In the genomic region with DNA sequence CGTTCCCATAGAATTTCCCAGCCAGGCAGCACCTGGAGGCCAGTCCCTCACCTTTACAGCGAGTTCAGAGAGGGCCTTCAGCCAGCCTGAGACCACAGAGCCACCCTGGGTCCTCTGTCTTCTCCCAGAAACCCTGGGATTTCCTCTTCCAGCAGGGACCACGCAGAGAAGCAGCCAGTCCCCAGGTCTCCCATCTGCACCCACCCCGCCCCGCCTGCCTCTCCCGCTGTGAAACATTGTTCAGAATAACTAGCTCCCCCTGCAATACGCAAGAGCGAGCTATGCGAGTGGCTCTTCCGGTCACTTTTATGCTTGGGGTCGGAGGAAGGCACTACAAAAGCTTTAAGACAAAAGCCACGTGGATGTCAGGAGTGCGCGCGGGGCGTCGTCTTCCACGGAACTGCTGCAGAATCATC, we compare ENCODE assay signal across 12 cellular contexts.
DNase-seq lines count a peak whose midpoint lies in the region; ATAC-seq, FAIRE-seq and TF ChIP-seq lines count a peak whose summit lies in the region.
"Had no signal": no experiment of that assay in that cellular context is flagged by ENCODE, and none has a peak within 500 bp of the region (broad histone marks: within the 10 kb centered on the region; RNA-seq: fewer than 3 reads in every experiment).

No MANE protein-coding gene starts in this region.

- H3K79me2 ChIP-seq in Loucy (ENCODE audit: insufficient read depth, low read length) (no peaks in the 10 kb centered on the region), H1 (ENCODE audit: control insufficient read depth in 1 of 2, insufficient read depth in 2 of 2, low read length in 2 of 2) (no peaks in the 10 kb centered on the region)

- H3K27ac ChIP-seq in BLaER1 = no peak overlapping the region
- H3K27ac ChIP-seq in H1 (ENCODE audit: low read depth, low read length) = no peak overlapping the region
- no peak overlapping the region for H3K27ac ChIP-seq in neuronal stem cell (replicated peaks; ENCODE audit: low read length)
- H3K27ac ChIP-seq: dorsolateral prefrontal cortex had no signal

- H3K9me3 ChIP-seq in BLaER1 (peaks cover 7% of the 10 kb centered on the region; the same call in 1 of the 2 replicates), Loucy (ENCODE audit: insufficient read depth, low read depth, low read length) (no peaks in the 10 kb centered on the region), H1 (ENCODE audit: insufficient read depth in 2 of 2, low read depth in 1 of 2, low read length in 1 of 2) (no peaks in the 10 kb centered on the region), neuronal stem cell (replicated peaks in 1 of 2; ENCODE audit: control insufficient read depth in 2 of 2, insufficient read depth in 1 of 2, low read depth in 1 of 2, low read length in 2 of 2) (no peaks in the 10 kb centered on the region)
- H3K9me3 ChIP-seq: Caco-2 had no signal

- H3K4me3 ChIP-seq in BLaER1 (no peak overlapping the region), Loucy (ENCODE audit: low read length, poor library complexity, severe bottlenecking) (no peak overlapping the region), H1 (ENCODE audit: extremely low read depth in 1 of 4, insufficient read depth in 2 of 4, low read depth in 3 of 4, low read length in 4 of 4) (peak overlapping the region in 1 of 4 experiments; percentile 30; a peak in 1 of 8 replicates), neuronal stem cell (ENCODE audit: low read length in 2 of 2) (no peak overlapping the region)
- H3K4me3 ChIP-seq: lung had no signal

- H3K23me2 ChIP-seq in H1 (ENCODE audit: low read depth, low read length) = no peaks in the 10 kb centered on the region

- H3K23ac ChIP-seq in H1 (ENCODE audit: insufficient read length) (no peak overlapping the region), neuronal stem cell (ENCODE audit: low read depth, low read length, poor library complexity) (no peak overlapping the region)

- H2AK5ac ChIP-seq in H1 (ENCODE audit: low read depth, low read length) (no peak overlapping the region), neuronal stem cell (ENCODE audit: low read depth, low read length) (no peak overlapping the region)

- H4K8ac ChIP-seq in H1 (ENCODE audit: extremely low read depth, insufficient read depth, low read length) (no peak overlapping the region), neuronal stem cell (ENCODE audit: low read depth, low read length) (no peak overlapping the region)

- TF ChIP-seq CTCF in Loucy (conservative IDR thresholded peaks at IDR 0.05; ENCODE audit: low read length) (no peak), H1 (IDR thresholded peaks at IDR 0.05; ENCODE audit: control extremely low read depth in 1 of 3, insufficient read depth in 1 of 3, low read depth in 1 of 3, low read length in 3 of 3) (no peak)

- TF ChIP-seq RAD21 in H1 (IDR thresholded peaks at IDR 0.05 in 1 of 2, conservative IDR thresholded peaks at IDR 0.05 in 1 of 2; ENCODE audit: low read depth in 2 of 2, low read length in 2 of 2) = no peak; a peak in 1 of 4 replicates

- H3K9me2 ChIP-seq in Loucy (replicated peaks; ENCODE audit: low read depth, low read length) = no peaks in the 10 kb centered on the region

- H2BK20ac ChIP-seq in H1 (ENCODE audit: low read length) = no peak overlapping the region

- CTCF ChIA-PET in H1 (lab: Charles Lee; ENCODE audit: partially characterized antibody) = interaction anchor here (0.6 to 4.5 kb wide), 29 partner anchors 8 to 769 kb away, joined by 3 to 40 read pairs (median 4); no protein-coding TSS in a partner anchor

- no peak overlapping the region; the same call in 1 of the 2 replicates for H2BK12ac ChIP-seq in H1 (ENCODE audit: low read depth, low read length)
- no peak overlapping the region for H2BK12ac ChIP-seq in neuronal stem cell (ENCODE audit: low read length)

- H2AFZ ChIP-seq in Loucy (ENCODE audit: low read length) (peak overlapping the region; percentile 80), H1 (ENCODE audit: low read length) (peak overlapping the region; percentile 71), neuronal stem cell (ENCODE audit: low read length) (peak overlapping the region; percentile 77)

- ATAC-seq in HG03159 (IDR thresholded peaks at IDR 0.05; ENCODE audit: unreplicated experiment) (no peak), GM21367 (IDR thresholded peaks at IDR 0.05; ENCODE audit: unreplicated experiment) (no peak)

- H3K36me3 ChIP-seq in BLaER1 = no peaks in the 10 kb centered on the region
- H3K36me3 ChIP-seq in Loucy (ENCODE audit: insufficient read depth, low read length) = no peaks in the 10 kb centered on the region
- no peaks in the 10 kb centered on the region for H3K36me3 ChIP-seq in H1 (ENCODE audit: control insufficient read depth in 2 of 4, insufficient read depth in 4 of 4, low read length in 3 of 4)
- H3K36me3 ChIP-seq in neuronal stem cell (replicated peaks in 1 of 2; ENCODE audit: control insufficient read depth in 2 of 2, insufficient read depth in 2 of 2, low read length in 2 of 2) = no peaks in the 10 kb centered on the region

- TF ChIP-seq EP300 in H1 (IDR thresholded peaks at IDR 0.05; ENCODE audit: borderline replicate concordance in 1 of 2, low read depth in 2 of 2, low read length in 2 of 2) = no peak

- 65% methylated on average over 17 of the region's 18 CpGs; no CpG with 5 or more reads in 1 of the 2 experiments for WGBS in H1 (ENCODE audit: extremely low coverage in 1 of 2, insufficient coverage in 1 of 2, insufficient read length in 1 of 2, insufficient replicate concordance in 2 of 2, low coverage in 1 of 2, low lambda C conversion rate in 2 of 2, missing lambda C conversion rate in 1 of 2), 2 experiments
- no CpG with 5 or more reads among the region's 18 CpGs for WGBS in neuronal stem cell (ENCODE audit: extremely low coverage in 2 of 2, insufficient read length in 2 of 2, insufficient replicate concordance in 1 of 2), 2 donors

- H2BK120ac ChIP-seq in H1 (replicated peaks; ENCODE audit: low read depth, low read length) (no peak overlapping the region), neuronal stem cell (ENCODE audit: low read depth, low read length) (no peak overlapping the region)

- H2BK5ac ChIP-seq in H1 (ENCODE audit: low read depth, low read length) = peak overlapping the region; percentile 44; the same call in 1 of the 2 replicates
- H2BK5ac ChIP-seq in neuronal stem cell (ENCODE audit: low read length) = peak overlapping the region; percentile 9

- H3K4ac ChIP-seq in H1 (replicated peaks; ENCODE audit: insufficient read length, low read depth, low read length) (no peak overlapping the region), neuronal stem cell (ENCODE audit: low read length) (no peak overlapping the region)

- no peaks in the 10 kb centered on the region for H3K27me3 ChIP-seq in BLaER1
- no peaks in the 10 kb centered on the region for H3K27me3 ChIP-seq in Loucy (ENCODE audit: insufficient read depth, low read length, poor library complexity, severe bottlenecking)
- peaks cover 0 to 8% (median 4%) of the 10 kb centered on the region in 4 experiments; a peak in 5 of 7 replicates for H3K27me3 ChIP-seq in H1 (replicated peaks in 1 of 4; ENCODE audit: control insufficient read depth in 3 of 4, extremely low read depth in 1 of 4, insufficient read depth in 3 of 4, low read length in 3 of 4)
- peaks cover 0 to 21% (median 0%) of the 10 kb centered on the region in 3 experiments for H3K27me3 ChIP-seq in neuronal stem cell (ENCODE audit: control insufficient read depth in 3 of 3, insufficient read depth in 3 of 3, low read depth in 1 of 3, low read length in 3 of 3)

- no peak overlapping the region for H4K5ac ChIP-seq in H1 (ENCODE audit: insufficient read length, low read depth, low read length)

- no peaks in the 10 kb centered on the region for H3K79me1 ChIP-seq in H1 (ENCODE audit: low read depth, low read length)
- no peaks in the 10 kb centered on the region for H3K79me1 ChIP-seq in neuronal stem cell (ENCODE audit: low read depth, low read length)

- H3K4me2 ChIP-seq in BLaER1 (0 out of 2 replicates have a peak overlapping the region, but pooled peaks have one; percentile 22), Loucy (ENCODE audit: low read depth, low read length, poor library complexity, severe bottlenecking) (no peak overlapping the region), H1 (ENCODE audit: insufficient read depth in 1 of 2, low read depth in 2 of 2, low read length in 2 of 2) (peak overlapping the region; percentile 30 to 50; a peak in 2 of 4 replicates), neuronal stem cell (ENCODE audit: insufficient read depth, low read length, poor library complexity, severe bottlenecking) (peak overlapping the region; percentile 34)

- H3K9ac ChIP-seq in BLaER1 (no peak overlapping the region), Loucy (ENCODE audit: low read depth, low read length, poor library complexity, severe bottlenecking) (no peak overlapping the region), H1 (replicated peaks in 1 of 4; ENCODE audit: extremely low read depth in 1 of 4, low read depth in 3 of 4, low read length in 3 of 4) (no peak overlapping the region), neuronal stem cell (ENCODE audit: low read depth, low read length, poor library complexity) (no peak overlapping the region)

- peak overlapping the region; percentile 19; the same call in 1 of the 2 replicates for H3K18ac ChIP-seq in H1 (ENCODE audit: extremely low read depth, low read length)
- H3K18ac ChIP-seq in neuronal stem cell (ENCODE audit: low read length) = peak overlapping the region; percentile 85

- FAIRE-seq in H1 (lab: Jason Lieb, UNC) = no peak

- H4K91ac ChIP-seq in H1 (replicated peaks; ENCODE audit: insufficient read length, low read length) (no peak overlapping the region), neuronal stem cell (ENCODE audit: low read depth, low read length, poor library complexity) (no peak overlapping the region)

- DNase-seq in H1 (ENCODE audit: low read depth in 1 of 2, low spot score in 2 of 2) (no peak), neuronal stem cell (ENCODE audit: low spot score) (no peak), NCI-H1436 (lab: John Stamatoyannopoulos, UW) (no peak), LoVo (ENCODE audit: low spot score) (no peak)
- DNase-seq: NCI-H1436 treated with DMSO at 0.1 percent for 48 hours had no signal

- H2BK15ac ChIP-seq in H1 (ENCODE audit: low read length) = no peak overlapping the region
- H2BK15ac ChIP-seq in neuronal stem cell (ENCODE audit: low read length) = no peak overlapping the region

- H4K20me1 ChIP-seq in BLaER1 = no peaks in the 10 kb centered on the region
- H4K20me1 ChIP-seq in Loucy (ENCODE audit: insufficient read depth, low read length, poor library complexity, severe bottlenecking) = no peaks in the 10 kb centered on the region
- no peaks in the 10 kb centered on the region for H4K20me1 ChIP-seq in H1 (replicated peaks in 1 of 2; ENCODE audit: control insufficient read depth in 1 of 2, insufficient read depth in 2 of 2, low read length in 2 of 2)

- H3K4me1 ChIP-seq in BLaER1 = peaks cover 9% of the 10 kb centered on the region
- peaks cover 2% of the 10 kb centered on the region for H3K4me1 ChIP-seq in Loucy (ENCODE audit: insufficient read depth, low read length, poor library complexity, severe bottlenecking)
- H3K4me1 ChIP-seq in H1 (replicated peaks in 1 of 4; ENCODE audit: control insufficient read depth in 3 of 4, insufficient read depth in 4 of 4, low read length in 3 of 4) = peaks cover 0 to 7% (median 4%) of the 10 kb centered on the region in 4 experiments; a peak in 5 of 7 replicates
- H3K4me1 ChIP-seq in neuronal stem cell (ENCODE audit: control insufficient read depth in 2 of 2, insufficient read depth in 1 of 2, low read depth in 1 of 2, low read length in 2 of 2) = peaks cover 0 to 5% of the 10 kb centered on the region in 2 donors
- H3K4me1 ChIP-seq: Caco-2 had no signal

- no peaks in the 10 kb centered on the region for H3F3A ChIP-seq in Loucy (ENCODE audit: low read depth)

- POLR2A ChIA-PET in H1 (lab: Charles Lee; ENCODE audit: partially characterized antibody) = no interaction called here

- TF ChIP-seq POLR2A in H1 (IDR thresholded peaks at IDR 0.05; ENCODE audit: control extremely low read depth in 1 of 2, low read depth in 2 of 2, low read length in 2 of 2) = no peak

- no peak overlapping the region for H3K56ac ChIP-seq in H1 (replicated peaks; ENCODE audit: insufficient read length, low read depth, low read length)

- H3K14ac ChIP-seq in H1 (ENCODE audit: insufficient read length) (no peak overlapping the region), neuronal stem cell (ENCODE audit: low read length) (no peak overlapping the region)
